ENCODE assay signal across 15 cellular contexts in the genomic region with DNA sequence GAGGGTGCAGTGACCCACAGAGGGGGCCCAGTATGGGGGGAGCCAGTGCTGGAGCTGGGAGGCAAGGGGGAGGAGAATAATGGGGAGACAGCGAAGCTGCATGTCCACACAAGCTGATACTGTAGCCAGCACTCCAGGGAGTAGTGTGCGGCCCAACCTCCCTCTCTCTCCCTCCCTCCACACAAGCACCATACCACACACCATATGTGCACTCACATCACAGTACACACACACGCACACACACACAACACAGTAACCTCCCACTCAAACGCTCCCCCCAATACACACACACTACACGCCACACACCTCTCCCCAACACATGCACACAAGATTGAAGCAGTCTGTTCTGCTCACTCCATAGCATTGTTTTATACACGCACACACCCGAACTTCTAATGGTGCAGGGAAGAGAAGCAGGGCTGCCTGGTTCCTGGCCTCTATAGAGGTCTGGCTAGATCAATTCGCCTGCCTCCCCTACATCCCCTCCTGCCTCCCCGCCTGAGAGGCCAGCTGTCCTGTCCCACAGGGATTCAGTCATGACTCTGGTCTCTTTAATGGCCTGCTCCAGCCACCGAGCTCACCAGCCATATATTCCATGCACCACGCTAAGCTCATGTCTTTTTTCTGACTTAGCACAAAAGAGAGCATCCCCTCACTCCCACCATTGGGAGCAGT. TPM values are rescaled to one million over a fixed set of nuclear protein-coding genes. Genes with fewer than 3 reads are reported as not detected.
DNase-seq lines count a peak whose midpoint lies in the region; ATAC-seq and TF ChIP-seq lines count a peak whose summit lies in the region.
"Had no signal": no experiment of that assay in that cellular context is flagged by ENCODE, and none has a peak within 500 bp of the region (broad histone marks: within the 10 kb centered on the region; RNA-seq: fewer than 3 reads in every experiment).

No MANE protein-coding gene starts in this region.

- H3K4me1 Mint-ChIP-seq in brain (peaks cover 43% of the 10 kb centered on the region), natural killer cell (peaks cover 21 to 52% of the 10 kb centered on the region in 2 donors)

- H3K4me1 ChIP-seq in vagina = peaks cover 43% of the 10 kb centered on the region

- no peak overlapping the region for H3K27ac ChIP-seq in vagina

- no peaks in the 10 kb centered on the region for H3K9me3 Mint-ChIP-seq in activated naive CD4-positive, alpha-beta T cell treated with anti-CD3 and anti-CD28 coated beads, Interleukin-2, amount 50 U/mL, for 72 hours
- peaks cover 0 to 4% (median 0%) of the 10 kb centered on the region in 5 experiments for H3K9me3 Mint-ChIP-seq in brain
- H3K9me3 Mint-ChIP-seq in natural killer cell = no peaks in the 10 kb centered on the region

- peaks cover 8 to 12% of the 10 kb centered on the region in 2 donors for H3K36me3 Mint-ChIP-seq in activated naive CD4-positive, alpha-beta T cell treated with anti-CD3 and anti-CD28 coated beads, Interleukin-2, amount 50 U/mL, for 72 hours
- H3K36me3 Mint-ChIP-seq in brain = peaks cover 6% of the 10 kb centered on the region
- no peaks in the 10 kb centered on the region for H3K36me3 Mint-ChIP-seq in natural killer cell

- H3K36me3 ChIP-seq in vagina = peaks cover 0 to 10% of the 10 kb centered on the region in 2 donors
- H3K36me3 ChIP-seq: transverse colon had no signal

- no peak for TF ChIP-seq CTCF in brain (conservative IDR thresholded peaks at IDR 0.05)
- no peak for TF ChIP-seq CTCF in natural killer cell (IDR thresholded peaks at IDR 0.05)
- no peak for TF ChIP-seq CTCF in vagina (IDR thresholded peaks at IDR 0.05)

- peaks cover 4% of the 10 kb centered on the region for H3K27me3 Mint-ChIP-seq in brain
- no peaks in the 10 kb centered on the region for H3K27me3 Mint-ChIP-seq in natural killer cell (ENCODE audit: low read depth in 2 of 2)

- no peak overlapping the region for H3K4me3 ChIP-seq in vagina
- H3K4me3 ChIP-seq: transverse colon had no signal

- H3K27ac Mint-ChIP-seq in activated naive CD4-positive, alpha-beta T cell treated with anti-CD3 and anti-CD28 coated beads, Interleukin-2, amount 50 U/mL, for 72 hours = peak overlapping the region; percentile 5 to 6
- peak overlapping the region; percentile 7 to 87 (median 68) for H3K27ac Mint-ChIP-seq in brain
- H3K27ac Mint-ChIP-seq in natural killer cell = peak overlapping the region in 1 of 2 donors; percentile 41
- H3K27ac Mint-ChIP-seq: activated CD8-positive, alpha-beta T cell treated with anti-CD3 and anti-CD28 coated beads, Interleukin-2, amount 10 ng/mL, durations not matched to agents 7 days and 5 days had no signal

- H3K4me3 Mint-ChIP-seq in brain = peak overlapping the region; percentile 25 to 98 (median 84)
- peak overlapping the region; percentile 1 for H3K4me3 Mint-ChIP-seq in natural killer cell
- H3K4me3 Mint-ChIP-seq: activated CD8-positive, alpha-beta T cell treated with anti-CD3 and anti-CD28 coated beads, Interleukin-2, amount 10 ng/mL, durations not matched to agents 7 days and 5 days had no signal

- no peak for DNase-seq in activated naive CD4-positive, alpha-beta T cell treated with anti-CD3 and anti-CD28 coated beads, Interleukin-2, amount 50 U/mL, for 72 hours (ENCODE audit: low spot score in 2 of 2)
- DNase-seq in activated naive CD4-positive, alpha-beta T cell (lab: John Stamatoyannopoulos, UW) = no peak
- DNase-seq in natural killer cell = no peak
- DNase-seq in vagina (ENCODE audit: extremely low spot score in 2 of 2) = peak; percentile 61 to 75
- DNase-seq: activated CD8-positive, alpha-beta T cell treated with anti-CD3 and anti-CD28 coated beads, Interleukin-2, amount 10 ng/mL, durations not matched to agents 7 days and 5 days; activated naive CD4-positive, alpha-beta T cell treated with anti-CD3 and anti-CD28 coated beads, Interleukin-2, amount 50 U/mL, for 16 hours; esophagus squamous epithelium; NCI-H187; RPMI8226; stimulated activated CD4-positive, alpha-beta T cell treated with anti-CD3 and anti-CD28 coated beads, Interleukin-12 subunit alpha, Interleukin-12 subunit beta, amount 100 ng/mL, for 4 hours had no signal

- no peak for TF ChIP-seq POLR2A in vagina (IDR thresholded peaks at IDR 0.05)

- intact Hi-C loops in natural killer cell (cut with micrococcal nuclease) = no loop called here
- intact Hi-C loops in vagina (cut with DNase I) = loop anchor here (5.0 to 10.0 kb wide), 2 partner anchors 109 to 357 kb away; no protein-coding TSS in a partner anchor

- no peaks in the 10 kb centered on the region for H3K27me3 ChIP-seq in vagina
- H3K27me3 ChIP-seq: esophagus squamous epithelium, transverse colon had no signal

- ATAC-seq in activated naive CD4-positive, alpha-beta T cell treated with anti-CD3 and anti-CD28 coated beads, Interleukin-2, amount 50 U/mL, for 72 hours = no peak
- ATAC-seq in natural killer cell (no peak), HG03108 (IDR thresholded peaks at IDR 0.05; ENCODE audit: unreplicated experiment) (no peak), HG03280 (IDR thresholded peaks at IDR 0.05; ENCODE audit: unreplicated experiment) (no peak), GM21515 (IDR thresholded peaks at IDR 0.05; ENCODE audit: unreplicated experiment) (no peak)
- ATAC-seq: activated CD8-positive, alpha-beta T cell treated with anti-CD3 and anti-CD28 coated beads, Interleukin-2, amount 10 ng/mL, durations not matched to agents 7 days and 5 days had no signal

- H3K9me3 ChIP-seq in vagina = no peaks in the 10 kb centered on the region
- H3K9me3 ChIP-seq: esophagus squamous epithelium, transverse colon had no signal

RNA-seq across cellular contexts. Expression of a gene that starts 3.8 kb away (rescaled TPM):
- total RNA-seq in activated naive CD4-positive, alpha-beta T cell treated with anti-CD3 and anti-CD28 coated beads, Interleukin-2, amount 50 U/mL, for 72 hours = 10 to 100 TPM; 16.6 to 25.1 TPM
- 152 TPM for polyA plus RNA-seq in brain (ENCODE audit: insufficient read depth, low read depth, low replicate concordance)
- total RNA-seq in natural killer cell = 10 to 100 TPM in 1 of 3 donors, 1 to 10 TPM in 2; 7.9 to 10.7 (median 9.9) TPM
- 24.8 TPM for total RNA-seq in vagina

RNA-seq across cellular contexts. Expression of a gene that starts 4.2 kb away (rescaled TPM):
- 10 to 100 TPM; 38.1 to 41.0 TPM for total RNA-seq in activated naive CD4-positive, alpha-beta T cell treated with anti-CD3 and anti-CD28 coated beads, Interleukin-2, amount 50 U/mL, for 72 hours
- 42.9 TPM for polyA plus RNA-seq in brain (ENCODE audit: insufficient read depth, low read depth, low replicate concordance)
- total RNA-seq in natural killer cell = 10 to 100 TPM; 51.3 to 75.0 (median 64.8) TPM
- total RNA-seq in vagina = 50.6 TPM

RNA-seq across cellular contexts. Expression of a gene that starts 11.7 kb away (rescaled TPM):
- total RNA-seq in activated naive CD4-positive, alpha-beta T cell treated with anti-CD3 and anti-CD28 coated beads, Interleukin-2, amount 50 U/mL, for 72 hours = under 1 TPM; 0.47 to 0.93 TPM
- polyA plus RNA-seq in brain (ENCODE audit: insufficient read depth, low read depth, low replicate concordance) = 0.32 TPM
- total RNA-seq in natural killer cell (1 to 10 TPM; 6.6 to 7.3 (median 6.9) TPM), vagina (6.4 TPM)

Comparison
In these comparisons a context has a peak if more than half of its experiments do, and no peak if none do; other contexts are left out.
1. DNase-seq: peak in vagina (2 of 2); none in activated naive CD4-positive, alpha-beta T cell treated with anti-CD3 and anti-CD28 coated beads, Interleukin-2, amount 50 U/mL, for 72 hours (0 of 2), activated naive CD4-positive, alpha-beta T cell (0 of 4) and natural killer cell (single experiment).